Comparison of ENCODE assay signal across 33 cellular contexts in genomic region chr15:25234831-25235230, GRCh38.
DNase-seq lines count a peak whose midpoint lies in the region; ATAC-seq, FAIRE-seq and TF ChIP-seq lines count a peak whose summit lies in the region.
"Had no signal": no experiment of that assay in that cellular context is flagged by ENCODE, and none has a peak within 500 bp of the region (broad histone marks: within the 10 kb centered on the region; RNA-seq: fewer than 3 reads in every experiment).

No MANE protein-coding gene starts in this region.

- H3K56ac ChIP-seq in IMR-90 (ENCODE audit: extremely low read depth, insufficient read depth, low read length) = no peak overlapping the region

- BruUV-seq in IMR-90 (replicated peaks; lab: Mats Ljungman, UMichigan) = no TSS peak

- FAIRE-seq in kidney (lab: Jason Lieb, UNC) = no peak
- FAIRE-seq: A204.1, A549, D721Med had no signal

- TF ChIP-seq CTCF in IMR-90 (conservative IDR thresholded peaks at IDR 0.05; ENCODE audit: low read depth, low read length) (no peak), kidney (IDR thresholded peaks at IDR 0.05; ENCODE audit: borderline replicate concordance, extremely low read depth, insufficient read depth) (no peak), vagina (IDR thresholded peaks at IDR 0.05) (no peak)

- peak overlapping the region; percentile 11 for H2AFZ ChIP-seq in IMR-90 (replicated peaks; ENCODE audit: low read length, poor library complexity)
- H2AFZ ChIP-seq in neuronal stem cell (ENCODE audit: low read length) = no peak overlapping the region

- no peak overlapping the region for H2BK15ac ChIP-seq in IMR-90 (ENCODE audit: low read depth, low read length)
- H2BK15ac ChIP-seq in neuronal stem cell (ENCODE audit: low read length) = no peak overlapping the region

- H3K23ac ChIP-seq in IMR-90 (ENCODE audit: low read depth, low read length) (no peak overlapping the region), neuronal stem cell (ENCODE audit: low read depth, low read length, poor library complexity) (no peak overlapping the region)

- no peak overlapping the region for H4K8ac ChIP-seq in IMR-90 (ENCODE audit: low read depth in 2 of 2, low read length in 2 of 2)
- no peak overlapping the region for H4K8ac ChIP-seq in neuronal stem cell (ENCODE audit: low read depth, low read length)

- no peaks in the 10 kb centered on the region for H3K27me3 ChIP-seq in right cardiac atrium (ENCODE audit: control insufficient read depth, insufficient read depth)
- no peaks in the 10 kb centered on the region for H3K27me3 ChIP-seq in IMR-90 (ENCODE audit: control insufficient read depth, insufficient read depth, low read length)
- no peaks in the 10 kb centered on the region for H3K27me3 ChIP-seq in neuronal stem cell (ENCODE audit: control insufficient read depth in 3 of 3, insufficient read depth in 3 of 3, low read depth in 1 of 3, low read length in 3 of 3)
- H3K27me3 ChIP-seq in vagina = no peaks in the 10 kb centered on the region
- H3K27me3 ChIP-seq: BE2C; BLaER1; BLaER1 treated with 17β-estradiol and CSF1 and Interleukin-3, amounts not matched to agents 10 nM and 100 nM had no signal

- no peak overlapping the region for H3K4ac ChIP-seq in IMR-90 (ENCODE audit: low read depth, low read length)
- no peak overlapping the region for H3K4ac ChIP-seq in neuronal stem cell (ENCODE audit: low read length)

- 76% methylated on average over 9 of the region's 9 CpGs for WGBS in right cardiac atrium
- WGBS in IMR-90 (ENCODE audit: extremely low coverage in 2 of 2, insufficient read length in 1 of 2), 2 experiments = 40% methylated on average over 3 of the region's 9 CpGs; no CpG with 5 or more reads in 1 of the 2 experiments
- no CpG with 5 or more reads among the region's 9 CpGs for WGBS in neuronal stem cell (ENCODE audit: extremely low coverage in 2 of 2, insufficient read length in 2 of 2, insufficient replicate concordance in 1 of 2), 2 donors

- H3K14ac ChIP-seq in IMR-90 (replicated peaks; ENCODE audit: low read depth, low read length) (no peak overlapping the region), neuronal stem cell (ENCODE audit: low read length) (peak overlapping the region; percentile 87)

- TF ChIP-seq RAD21 in IMR-90 (IDR thresholded peaks at IDR 0.05; ENCODE audit: low read length) = no peak

- intact Hi-C loops in right cardiac atrium (cut with DNase I) (no loop called here), Right ventricle myocardium inferior (cut with DNase I) (no loop called here), IMR-90 (cut with micrococcal nuclease) (no loop called here), kidney (cut with DNase I) (no loop called here), vagina (cut with DNase I) (no loop called here)

- H2AK9ac ChIP-seq in IMR-90 (replicated peaks; ENCODE audit: low read depth, low read length, poor library complexity) = no peak overlapping the region

- H4K91ac ChIP-seq in IMR-90 (ENCODE audit: insufficient read depth, low read depth, low read length) (no peak overlapping the region), neuronal stem cell (ENCODE audit: low read depth, low read length, poor library complexity) (no peak overlapping the region)

- CTCF ChIA-PET in IMR-90 (lab: Yijun Ruan, JAX) = no interaction called here

- H4K5ac ChIP-seq in IMR-90 (ENCODE audit: low read depth, low read length) = no peak overlapping the region

- H3K18ac ChIP-seq in IMR-90 (ENCODE audit: low read depth, low read length) (no peak overlapping the region), neuronal stem cell (ENCODE audit: low read length) (no peak overlapping the region)

- H3K79me1 ChIP-seq in IMR-90 (ENCODE audit: low read depth in 1 of 2, low read length in 2 of 2) = no peaks in the 10 kb centered on the region
- peaks cover 5% of the 10 kb centered on the region for H3K79me1 ChIP-seq in neuronal stem cell (ENCODE audit: low read depth, low read length)

- H3K4me3 ChIP-seq in right cardiac atrium (ENCODE audit: low read length) (no peak overlapping the region), IMR-90 (ENCODE audit: insufficient read depth, low read depth, low read length) (no peak overlapping the region), kidney (ENCODE audit: low read length in 2 of 2) (no peak overlapping the region), neuronal stem cell (ENCODE audit: low read length in 2 of 2) (no peak overlapping the region), vagina (no peak overlapping the region)
- H3K4me3 ChIP-seq: A549; BLaER1; BLaER1 treated with 17β-estradiol and CSF1 and Interleukin-3, amounts not matched to agents 10 nM and 100 nM had no signal

- H4K20me1 ChIP-seq in IMR-90 (ENCODE audit: insufficient read depth, low read length) = no peaks in the 10 kb centered on the region
- H4K20me1 ChIP-seq: BLaER1; BLaER1 treated with 17β-estradiol and CSF1 and Interleukin-3, amounts not matched to agents 10 nM and 100 nM had no signal

- H3K9me1 ChIP-seq in IMR-90 (ENCODE audit: insufficient read depth, low read length) = no peaks in the 10 kb centered on the region

- H2BK5ac ChIP-seq in IMR-90 (ENCODE audit: low read depth, low read length, poor library complexity, severe bottlenecking) = no peak overlapping the region
- H2BK5ac ChIP-seq in neuronal stem cell (ENCODE audit: low read length) = peak overlapping the region; percentile 22

- no peak overlapping the region for H3K4me2 ChIP-seq in IMR-90 (ENCODE audit: low read depth, low read length)
- H3K4me2 ChIP-seq in neuronal stem cell (ENCODE audit: insufficient read depth, low read length, poor library complexity, severe bottlenecking) = no peak overlapping the region
- H3K4me2 ChIP-seq: A549; BLaER1; BLaER1 treated with 17β-estradiol and CSF1 and Interleukin-3, amounts not matched to agents 10 nM and 100 nM had no signal

- POLR2A ChIA-PET in IMR-90 (lab: Charles Lee; ENCODE audit: unreplicated experiment) = no interaction called here

- H3K9ac ChIP-seq in IMR-90 (ENCODE audit: low read depth, low read length) = no peak overlapping the region
- no peak overlapping the region for H3K9ac ChIP-seq in kidney (ENCODE audit: low read length in 2 of 2)
- no peak overlapping the region for H3K9ac ChIP-seq in neuronal stem cell (ENCODE audit: low read depth, low read length, poor library complexity)
- H3K9ac ChIP-seq: BLaER1; BLaER1 treated with 17β-estradiol and CSF1 and Interleukin-3, amounts not matched to agents 10 nM and 100 nM had no signal

- DNase-seq in right cardiac atrium (peak in 2 of 3 donors; percentile 16 to 26), Right ventricle myocardium inferior (ENCODE audit: missing footprints) (no peak), IMR-90 (no peak), kidney (peak; percentile 39), neuronal stem cell (ENCODE audit: low spot score) (no peak), vagina (ENCODE audit: extremely low spot score in 2 of 2) (no peak), C1 segment of cervical spinal cord (lab: John Stamatoyannopoulos, UW) (no peak)
- DNase-seq: 8988T; ACHN; AML-193; BE2C; Caco-2; Calu3; CD4-positive, alpha-beta T cell; CD4-positive, CD25-positive, alpha-beta regulatory T cell; CD8-positive, alpha-beta memory T cell; CD8-positive, alpha-beta T cell; COR-L47; DMS 273 treated with DMSO at 0.1 percent for 48 hours; DMS153; DMS53; DMS79; DMS79 treated with DMSO at 0.1 percent for 48 hours; DND-41; EL had no signal

- H3K36me3 ChIP-seq in IMR-90 (ENCODE audit: control insufficient read depth, insufficient read depth, low read length) (no peaks in the 10 kb centered on the region), kidney (ENCODE audit: control insufficient read depth in 1 of 2, insufficient read depth in 2 of 2, low read length in 2 of 2) (no peaks in the 10 kb centered on the region), neuronal stem cell (replicated peaks in 1 of 2; ENCODE audit: control insufficient read depth in 2 of 2, insufficient read depth in 2 of 2, low read length in 2 of 2) (no peaks in the 10 kb centered on the region), vagina (no peaks in the 10 kb centered on the region)
- H3K36me3 ChIP-seq: BE2C; BLaER1; BLaER1 treated with 17β-estradiol and CSF1 and Interleukin-3, amounts not matched to agents 10 nM and 100 nM had no signal

- H2BK12ac ChIP-seq in neuronal stem cell (ENCODE audit: low read length) = no peak overlapping the region

- no peaks in the 10 kb centered on the region for H3K4me1 ChIP-seq in right cardiac atrium (ENCODE audit: control insufficient read depth, insufficient read depth, low read length)
- no peaks in the 10 kb centered on the region for H3K4me1 ChIP-seq in IMR-90 (ENCODE audit: control insufficient read depth, insufficient read depth, low read length)
- H3K4me1 ChIP-seq in kidney (ENCODE audit: control insufficient read depth in 1 of 2, insufficient read depth in 1 of 2, low read depth in 1 of 2, low read length in 2 of 2) = no peaks in the 10 kb centered on the region
- no peaks in the 10 kb centered on the region for H3K4me1 ChIP-seq in neuronal stem cell (ENCODE audit: control insufficient read depth in 2 of 2, insufficient read depth in 1 of 2, low read depth in 1 of 2, low read length in 2 of 2)
- H3K4me1 ChIP-seq in vagina = no peaks in the 10 kb centered on the region
- H3K4me1 ChIP-seq: A549; BE2C; BLaER1; BLaER1 treated with 17β-estradiol and CSF1 and Interleukin-3, amounts not matched to agents 10 nM and 100 nM; Caco-2 had no signal

- no peak overlapping the region for H2AK5ac ChIP-seq in IMR-90 (ENCODE audit: low read depth, low read length)
- no peak overlapping the region for H2AK5ac ChIP-seq in neuronal stem cell (ENCODE audit: low read depth, low read length)

- H3K9me3 ChIP-seq in right cardiac atrium (ENCODE audit: control insufficient read depth, low read length) (no peaks in the 10 kb centered on the region), IMR-90 (ENCODE audit: control insufficient read depth, insufficient read depth, low read length) (peaks cover 75% of the 10 kb centered on the region), kidney (ENCODE audit: control insufficient read depth in 1 of 2, low read length in 2 of 2) (peaks cover 0 to 4% of the 10 kb centered on the region in 2 donors), neuronal stem cell (replicated peaks in 1 of 2; ENCODE audit: control insufficient read depth in 2 of 2, insufficient read depth in 1 of 2, low read depth in 1 of 2, low read length in 2 of 2) (peaks cover 0 to 65% of the 10 kb centered on the region in 2 donors), vagina (no peaks in the 10 kb centered on the region)
- H3K9me3 ChIP-seq: A549 had no signal

- H3K27ac ChIP-seq in right cardiac atrium (ENCODE audit: low read length) = no peak overlapping the region
- H3K27ac ChIP-seq in IMR-90 (ENCODE audit: insufficient read depth, low read length) = no peak overlapping the region
- H3K27ac ChIP-seq in kidney (ENCODE audit: low read depth in 2 of 2, low read length in 2 of 2) = no peak overlapping the region
- H3K27ac ChIP-seq in neuronal stem cell (replicated peaks; ENCODE audit: low read length) = no peak overlapping the region
- no peak overlapping the region for H3K27ac ChIP-seq in vagina
- H3K27ac ChIP-seq: 22Rv1; A549; BLaER1; BLaER1 treated with 17β-estradiol and CSF1 and Interleukin-3, amounts not matched to agents 10 nM and 100 nM; C4-2B had no signal

- TF ChIP-seq POLR2A in IMR-90 (IDR thresholded peaks at IDR 0.05; ENCODE audit: low read depth, low read length) (no peak), vagina (IDR thresholded peaks at IDR 0.05) (no peak)

- H2BK20ac ChIP-seq in IMR-90 (ENCODE audit: low read depth, low read length) = no peak overlapping the region

- in situ Hi-C loops in IMR-90 (cut with MboI; ENCODE audit: low sequenced_read_pairs) = no loop called here

- H2BK120ac ChIP-seq in IMR-90 (ENCODE audit: low read depth, low read length) = no peak overlapping the region
- H2BK120ac ChIP-seq in neuronal stem cell (ENCODE audit: low read depth, low read length) = no peak overlapping the region

- ATAC-seq in right cardiac atrium (no peak), Right ventricle myocardium inferior (no peak), IMR-90 (ENCODE audit: low read depth) (no peak), HG03442 (IDR thresholded peaks at IDR 0.05; ENCODE audit: unreplicated experiment) (no peak)
- ATAC-seq: A549; CD8-positive, alpha-beta T cell had no signal

- dilution Hi-C loops in IMR-90 (cut with HindIII; ENCODE audit: low sequenced_read_pairs, unreplicated experiment) = no loop called here

Comparison
In these comparisons a context has a peak if more than half of its experiments do, and no peak if none do; other contexts are left out.
1. DNase-seq: peak in right cardiac atrium (2 of 3) and kidney (single experiment); none in Right ventricle myocardium inferior (single experiment), IMR-90 (single experiment), neuronal stem cell (single experiment), vagina (0 of 2) and C1 segment of cervical spinal cord (0 of 14).